Comparison of ENCODE assay signal across 9 cellular contexts in genomic region chr7:33744293-33744692, GRCh38.
A peak's percentile ranks its signal among the peaks of the same experiment; 100 is the strongest.
DNase-seq lines count a peak whose midpoint lies in the region; ATAC-seq and TF ChIP-seq lines count a peak whose summit lies in the region.
"Had no signal": no experiment of that assay in that cellular context is flagged by ENCODE, and none has a peak within 500 bp of the region (broad histone marks: within the 10 kb centered on the region; RNA-seq: fewer than 3 reads in every experiment).

No MANE protein-coding gene starts in this region.

- H3K27ac ChIP-seq in OCI-LY3 (ENCODE audit: low read length) = no peak overlapping the region

- no peak overlapping the region for H3K4me3 ChIP-seq in OCI-LY3 (ENCODE audit: low read length)

- H2AFZ ChIP-seq in OCI-LY3 (ENCODE audit: low read depth, low read length) = no peak overlapping the region

- no peak overlapping the region for H3K4me2 ChIP-seq in OCI-LY3 (ENCODE audit: low read length)

- TF ChIP-seq CTCF in GM20000 (IDR thresholded peaks at IDR 0.05; ENCODE audit: extremely low read depth, missing control alignments) (no peak), OCI-LY3 (IDR thresholded peaks at IDR 0.05; ENCODE audit: low read depth, low read length) (peak; percentile 64)

- no peak overlapping the region for H3K9ac ChIP-seq in OCI-LY3 (ENCODE audit: low read length)

- no peaks in the 10 kb centered on the region for H3K36me3 ChIP-seq in OCI-LY3 (replicated peaks; ENCODE audit: low read depth, low read length)

- ATAC-seq in GM18498 (IDR thresholded peaks at IDR 0.05; ENCODE audit: unreplicated experiment) = no peak

- no peaks in the 10 kb centered on the region for H3K4me1 ChIP-seq in OCI-LY3 (ENCODE audit: low read length)

- H3K79me2 ChIP-seq in OCI-LY3 (ENCODE audit: low read length) = no peaks in the 10 kb centered on the region

- no peaks in the 10 kb centered on the region for H3K9me3 ChIP-seq in OCI-LY3 (ENCODE audit: insufficient read depth, low read length)

- no peaks in the 10 kb centered on the region for H3K27me3 ChIP-seq in OCI-LY3 (ENCODE audit: low read depth, low read length)

- in situ Hi-C loops in ACHN (cut with HindIII; ENCODE audit: low pct_ligation_motif_present, low pct_unique_long_range_greater_than_20kb, low sequenced_read_pairs) = no loop called here

- DNase-seq in ACHN = peak; percentile 66
- peak; percentile 45 for DNase-seq in GM20000 (ENCODE audit: low spot score)
- peak; percentile 20 for DNase-seq in glomerular visceral epithelial cell (ENCODE audit: extremely low spot score)
- no peak for DNase-seq in dedifferentiated amniotic fluid mesenchymal stem cell (ENCODE audit: extremely low spot score)
- DNase-seq in HuH-7 (ENCODE audit: low spot score) = no peak
- DNase-seq in effector CD8-positive, alpha-beta T cell (lab: John Stamatoyannopoulos, UW) = no peak
- DNase-seq: nucleus accumbens had no signal

- no peaks in the 10 kb centered on the region for H4K20me1 ChIP-seq in OCI-LY3 (ENCODE audit: insufficient read depth, low read length)

Comparison
In these comparisons a context has a peak if more than half of its experiments do, and no peak if none do; other contexts are left out.
1. DNase-seq: peak in ACHN (single experiment), GM20000 (single experiment) and glomerular visceral epithelial cell (single experiment); none in dedifferentiated amniotic fluid mesenchymal stem cell (single experiment), HuH-7 (single experiment) and effector CD8-positive, alpha-beta T cell (single experiment).